ENCODE assay signal across 1 cellular context in genomic region chr14:23105348-23105824, GRCh38.
TF ChIP-seq lines count a peak whose summit lies in the region.

No MANE protein-coding gene starts in this region.

TF ChIP-seq in HepG2, 621 proteins besides CTCF, POLR2A, EP300 and RAD21 (continues in another document):
- no peak for TF ChIP-seq CCAR2 (optimal IDR thresholded peaks at IDR 0.05; ENCODE audit: low read depth, low read length)
- no peak for TF ChIP-seq ZNF207 (IDR thresholded peaks at IDR 0.05; ENCODE audit: borderline replicate concordance)
- TF ChIP-seq, protein P1, sequence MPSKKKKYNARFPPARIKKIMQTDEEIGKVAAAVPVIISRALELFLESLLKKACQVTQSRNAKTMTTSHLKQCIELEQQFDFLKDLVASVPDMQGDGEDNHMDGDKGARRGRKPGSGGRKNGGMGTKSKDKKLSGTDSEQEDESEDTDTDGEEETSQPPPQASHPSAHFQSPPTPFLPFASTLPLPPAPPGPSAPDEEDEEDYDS (CRISPR knock-in tag; IDR thresholded peaks at IDR 0.05): no peak
- TF ChIP-seq ZNF318 (CRISPR knock-in tag; IDR thresholded peaks at IDR 0.05): 0 out of 2 replicates have a peak, but pooled peaks have one; percentile 22
- TF ChIP-seq RBFOX2 (IDR thresholded peaks at IDR 0.05; ENCODE audit: low read depth, low read length): no peak
- TF ChIP-seq SRSF1 (optimal IDR thresholded peaks at IDR 0.05; ENCODE audit: low read depth, low read length): no peak
- no peak for TF ChIP-seq JUNB (CRISPR knock-in tag; IDR thresholded peaks at IDR 0.05; ENCODE audit: borderline replicate concordance)
- TF ChIP-seq, protein P2, sequence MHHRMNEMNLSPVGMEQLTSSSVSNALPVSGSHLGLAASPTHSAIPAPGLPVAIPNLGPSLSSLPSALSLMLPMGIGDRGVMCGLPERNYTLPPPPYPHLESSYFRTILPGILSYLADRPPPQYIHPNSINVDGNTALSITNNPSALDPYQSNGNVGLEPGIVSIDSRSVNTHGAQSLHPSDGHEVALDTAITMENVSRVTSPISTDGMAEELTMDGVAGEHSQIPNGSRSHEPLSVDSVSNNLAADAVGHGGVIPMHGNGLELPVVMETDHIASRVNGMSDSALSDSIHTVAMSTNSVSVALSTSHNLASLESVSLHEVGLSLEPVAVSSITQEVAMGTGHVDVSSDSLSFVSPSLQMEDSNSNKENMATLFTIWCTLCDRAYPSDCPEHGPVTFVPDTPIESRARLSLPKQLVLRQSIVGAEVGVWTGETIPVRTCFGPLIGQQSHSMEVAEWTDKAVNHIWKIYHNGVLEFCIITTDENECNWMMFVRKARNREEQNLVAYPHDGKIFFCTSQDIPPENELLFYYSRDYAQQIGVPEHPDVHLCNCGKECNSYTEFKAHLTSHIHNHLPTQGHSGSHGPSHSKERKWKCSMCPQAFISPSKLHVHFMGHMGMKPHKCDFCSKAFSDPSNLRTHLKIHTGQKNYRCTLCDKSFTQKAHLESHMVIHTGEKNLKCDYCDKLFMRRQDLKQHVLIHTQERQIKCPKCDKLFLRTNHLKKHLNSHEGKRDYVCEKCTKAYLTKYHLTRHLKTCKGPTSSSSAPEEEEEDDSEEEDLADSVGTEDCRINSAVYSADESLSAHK (CRISPR knock-in tag; IDR thresholded peaks at IDR 0.05; ENCODE audit: borderline replicate concordance): no peak
- no peak for TF ChIP-seq SALL2 (CRISPR knock-in tag; IDR thresholded peaks at IDR 0.05)
- no peak for TF ChIP-seq TAF1 (CRISPR knock-in tag; IDR thresholded peaks at IDR 0.05)
- TF ChIP-seq RFX3 (CRISPR knock-in tag; IDR thresholded peaks at IDR 0.05): no peak
- TF ChIP-seq ZNF121 (CRISPR knock-in tag; IDR thresholded peaks at IDR 0.05): no peak
- no peak for TF ChIP-seq KAT7 (CRISPR knock-in tag; IDR thresholded peaks at IDR 0.05; ENCODE audit: borderline replicate concordance)
- TF ChIP-seq, protein P3, sequence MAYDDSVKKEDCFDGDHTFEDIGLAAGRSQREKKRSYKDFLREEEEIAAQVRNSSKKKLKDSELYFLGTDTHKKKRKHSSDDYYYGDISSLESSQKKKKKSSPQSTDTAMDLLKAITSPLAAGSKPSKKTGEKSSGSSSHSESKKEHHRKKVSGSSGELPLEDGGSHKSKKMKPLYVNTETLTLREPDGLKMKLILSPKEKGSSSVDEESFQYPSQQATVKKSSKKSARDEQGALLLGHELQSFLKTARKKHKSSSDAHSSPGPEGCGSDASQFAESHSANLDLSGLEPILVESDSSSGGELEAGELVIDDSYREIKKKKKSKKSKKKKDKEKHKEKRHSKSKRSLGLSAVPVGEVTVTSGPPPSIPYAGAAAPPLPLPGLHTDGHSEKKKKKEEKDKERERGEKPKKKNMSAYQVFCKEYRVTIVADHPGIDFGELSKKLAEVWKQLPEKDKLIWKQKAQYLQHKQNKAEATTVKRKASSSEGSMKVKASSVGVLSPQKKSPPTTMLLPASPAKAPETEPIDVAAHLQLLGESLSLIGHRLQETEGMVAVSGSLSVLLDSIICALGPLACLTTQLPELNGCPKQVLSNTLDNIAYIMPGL (CRISPR knock-in tag; IDR thresholded peaks at IDR 0.05; ENCODE audit: borderline replicate concordance in 1 of 2, low read depth in 1 of 2): 0 out of 4 replicates have a peak, but pooled peaks of 1 of the 2 experiments have one; percentile 24
- no peak for TF ChIP-seq ZNF597 (CRISPR knock-in tag; IDR thresholded peaks at IDR 0.05)
- no peak for TF ChIP-seq HNF1B (CRISPR knock-in tag; IDR thresholded peaks at IDR 0.05)
- TF ChIP-seq CHD4 (IDR thresholded peaks at IDR 0.05; ENCODE audit: borderline replicate concordance, low read length): 0 out of 2 replicates have a peak, but pooled peaks have one; percentile 51
- 0 out of 2 replicates have a peak, but pooled peaks have one; percentile 7 for TF ChIP-seq HMG20B (CRISPR knock-in tag; conservative IDR thresholded peaks at IDR 0.05)
- no peak for TF ChIP-seq IKZF1 (IDR thresholded peaks at IDR 0.05)
- peak; percentile 29; the same call in 1 of the 2 replicates for TF ChIP-seq MYC (CRISPR knock-in tag; IDR thresholded peaks at IDR 0.05; ENCODE audit: borderline replicate concordance)
- TF ChIP-seq ZNF354B (CRISPR knock-in tag; IDR thresholded peaks at IDR 0.05): 0 out of 2 replicates have a peak, but pooled peaks have one; percentile 63
- no peak for TF ChIP-seq DBP (CRISPR knock-in tag; IDR thresholded peaks at IDR 0.05; ENCODE audit: not compliant biosample characterization)
- TF ChIP-seq MXD4 (CRISPR knock-in tag; IDR thresholded peaks at IDR 0.05): no peak
- TF ChIP-seq ZNF770 (CRISPR knock-in tag; IDR thresholded peaks at IDR 0.05): peak; percentile 84
- TF ChIP-seq ZNF580 (CRISPR knock-in tag; IDR thresholded peaks at IDR 0.05; ENCODE audit: borderline replicate concordance, low read depth): no peak
- TF ChIP-seq HNRNPL (IDR thresholded peaks at IDR 0.05; ENCODE audit: low read depth, low read length): no peak
- 0 out of 2 replicates have a peak, but pooled peaks have one; percentile 4 for TF ChIP-seq EZH2 (conservative IDR thresholded peaks at IDR 0.05; ENCODE audit: low read depth, low read length)
- no peak for TF ChIP-seq HIVEP1 (CRISPR knock-in tag; IDR thresholded peaks at IDR 0.05)
- 0 out of 2 replicates have a peak, but pooled peaks have one; percentile 51 for TF ChIP-seq NFATC3 (CRISPR knock-in tag; IDR thresholded peaks at IDR 0.05)
- no peak for TF ChIP-seq ZNF576 (CRISPR knock-in tag; IDR thresholded peaks at IDR 0.05)
